Comparison of ENCODE assay signal across 1 cellular context in the genomic region with DNA sequence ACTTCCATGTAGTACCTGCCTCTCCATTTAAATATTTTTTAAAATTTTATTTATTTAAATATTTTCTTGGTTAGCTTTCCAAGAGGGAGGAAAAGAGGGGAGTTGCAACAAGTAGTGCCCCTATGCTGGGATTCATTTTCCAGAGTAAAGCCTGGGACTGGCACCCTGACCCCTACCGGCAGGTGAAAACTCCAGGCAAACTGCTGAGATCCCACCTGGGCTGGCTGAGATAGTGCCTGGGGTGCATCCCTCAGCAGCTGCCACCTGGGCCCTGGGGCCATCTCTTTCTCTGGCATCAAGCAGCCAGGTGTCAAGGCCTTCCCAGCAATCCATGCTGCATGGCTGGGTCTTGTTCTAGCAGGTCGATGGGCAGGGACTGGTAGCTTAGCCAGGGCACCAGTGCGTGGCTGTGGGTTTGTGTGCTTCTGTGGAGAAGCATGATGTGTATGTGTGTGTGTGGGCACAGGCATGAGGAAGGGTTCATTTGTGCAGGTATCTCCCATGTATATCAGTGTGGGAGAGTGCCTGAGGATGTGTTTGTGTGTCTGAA.
TF ChIP-seq lines count a peak whose summit lies in the region.

No MANE protein-coding gene starts in this region.

TF ChIP-seq in HepG2, 621 proteins besides CTCF, POLR2A, EP300 and RAD21:
- TF ChIP-seq ZBTB7B (CRISPR knock-in tag; IDR thresholded peaks at IDR 0.05) (no peak), ZNF556 (CRISPR knock-in tag; IDR thresholded peaks at IDR 0.05; ENCODE audit: borderline replicate concordance) (no peak), SATB2 (CRISPR knock-in tag; IDR thresholded peaks at IDR 0.05) (no peak), REL (CRISPR knock-in tag; conservative IDR thresholded peaks at IDR 0.05) (no peak), ZFP1 (CRISPR knock-in tag; IDR thresholded peaks at IDR 0.05) (no peak), FIP1L1 (IDR thresholded peaks at IDR 0.05; ENCODE audit: borderline replicate concordance, insufficient read depth, low read depth, low read length) (no peak), ZNF496 (CRISPR knock-in tag; IDR thresholded peaks at IDR 0.05; ENCODE audit: insufficient replicate concordance) (no peak), ISX (CRISPR knock-in tag; conservative IDR thresholded peaks at IDR 0.05) (no peak)
- TF ChIP-seq, protein P1, sequence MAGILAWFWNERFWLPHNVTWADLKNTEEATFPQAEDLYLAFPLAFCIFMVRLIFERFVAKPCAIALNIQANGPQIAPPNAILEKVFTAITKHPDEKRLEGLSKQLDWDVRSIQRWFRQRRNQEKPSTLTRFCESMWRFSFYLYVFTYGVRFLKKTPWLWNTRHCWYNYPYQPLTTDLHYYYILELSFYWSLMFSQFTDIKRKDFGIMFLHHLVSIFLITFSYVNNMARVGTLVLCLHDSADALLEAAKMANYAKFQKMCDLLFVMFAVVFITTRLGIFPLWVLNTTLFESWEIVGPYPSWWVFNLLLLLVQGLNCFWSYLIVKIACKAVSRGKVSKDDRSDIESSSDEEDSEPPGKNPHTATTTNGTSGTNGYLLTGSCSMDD (CRISPR knock-in tag; IDR thresholded peaks at IDR 0.05): no peak
- TF ChIP-seq, protein P2, sequence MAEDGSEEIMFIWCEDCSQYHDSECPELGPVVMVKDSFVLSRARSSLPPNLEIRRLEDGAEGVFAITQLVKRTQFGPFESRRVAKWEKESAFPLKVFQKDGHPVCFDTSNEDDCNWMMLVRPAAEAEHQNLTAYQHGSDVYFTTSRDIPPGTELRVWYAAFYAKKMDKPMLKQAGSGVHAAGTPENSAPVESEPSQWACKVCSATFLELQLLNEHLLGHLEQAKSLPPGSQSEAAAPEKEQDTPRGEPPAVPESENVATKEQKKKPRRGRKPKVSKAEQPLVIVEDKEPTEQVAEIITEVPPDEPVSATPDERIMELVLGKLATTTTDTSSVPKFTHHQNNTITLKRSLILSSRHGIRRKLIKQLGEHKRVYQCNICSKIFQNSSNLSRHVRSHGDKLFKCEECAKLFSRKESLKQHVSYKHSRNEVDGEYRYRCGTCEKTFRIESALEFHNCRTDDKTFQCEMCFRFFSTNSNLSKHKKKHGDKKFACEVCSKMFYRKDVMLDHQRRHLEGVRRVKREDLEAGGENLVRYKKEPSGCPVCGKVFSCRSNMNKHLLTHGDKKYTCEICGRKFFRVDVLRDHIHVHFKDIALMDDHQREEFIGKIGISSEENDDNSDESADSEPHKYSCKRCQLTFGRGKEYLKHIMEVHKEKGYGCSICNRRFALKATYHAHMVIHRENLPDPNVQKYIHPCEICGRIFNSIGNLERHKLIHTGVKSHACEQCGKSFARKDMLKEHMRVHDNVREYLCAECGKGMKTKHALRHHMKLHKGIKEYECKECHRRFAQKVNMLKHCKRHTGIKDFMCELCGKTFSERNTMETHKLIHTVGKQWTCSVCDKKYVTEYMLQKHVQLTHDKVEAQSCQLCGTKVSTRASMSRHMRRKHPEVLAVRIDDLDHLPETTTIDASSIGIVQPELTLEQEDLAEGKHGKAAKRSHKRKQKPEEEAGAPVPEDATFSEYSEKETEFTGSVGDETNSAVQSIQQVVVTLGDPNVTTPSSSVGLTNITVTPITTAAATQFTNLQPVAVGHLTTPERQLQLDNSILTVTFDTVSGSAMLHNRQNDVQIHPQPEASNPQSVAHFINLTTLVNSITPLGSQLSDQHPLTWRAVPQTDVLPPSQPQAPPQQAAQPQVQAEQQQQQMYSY (CRISPR knock-in tag; IDR thresholded peaks at IDR 0.05): no peak
- TF ChIP-seq, protein P3, sequence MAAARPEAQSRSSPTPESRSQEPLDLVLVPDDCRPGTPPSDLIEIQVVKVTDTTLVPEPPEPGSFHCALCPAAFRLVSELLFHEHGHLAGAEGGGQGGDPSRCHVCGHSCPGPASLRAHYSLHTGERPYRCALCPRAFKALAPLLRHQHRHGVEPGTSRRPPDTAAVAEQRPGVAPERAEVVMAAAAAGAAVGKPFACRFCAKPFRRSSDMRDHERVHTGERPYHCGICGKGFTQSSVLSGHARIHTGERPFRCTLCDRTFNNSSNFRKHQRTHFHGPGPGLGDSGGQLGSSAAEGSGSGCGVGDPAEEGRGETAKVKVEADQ (CRISPR knock-in tag; IDR thresholded peaks at IDR 0.05; ENCODE audit: borderline replicate concordance): no peak
- TF ChIP-seq, protein P4, sequence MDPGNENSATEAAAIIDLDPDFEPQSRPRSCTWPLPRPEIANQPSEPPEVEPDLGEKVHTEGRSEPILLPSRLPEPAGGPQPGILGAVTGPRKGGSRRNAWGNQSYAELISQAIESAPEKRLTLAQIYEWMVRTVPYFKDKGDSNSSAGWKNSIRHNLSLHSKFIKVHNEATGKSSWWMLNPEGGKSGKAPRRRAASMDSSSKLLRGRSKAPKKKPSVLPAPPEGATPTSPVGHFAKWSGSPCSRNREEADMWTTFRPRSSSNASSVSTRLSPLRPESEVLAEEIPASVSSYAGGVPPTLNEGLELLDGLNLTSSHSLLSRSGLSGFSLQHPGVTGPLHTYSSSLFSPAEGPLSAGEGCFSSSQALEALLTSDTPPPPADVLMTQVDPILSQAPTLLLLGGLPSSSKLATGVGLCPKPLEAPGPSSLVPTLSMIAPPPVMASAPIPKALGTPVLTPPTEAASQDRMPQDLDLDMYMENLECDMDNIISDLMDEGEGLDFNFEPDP (CRISPR knock-in tag; conservative IDR thresholded peaks at IDR 0.05): no peak
- TF ChIP-seq, protein P5, sequence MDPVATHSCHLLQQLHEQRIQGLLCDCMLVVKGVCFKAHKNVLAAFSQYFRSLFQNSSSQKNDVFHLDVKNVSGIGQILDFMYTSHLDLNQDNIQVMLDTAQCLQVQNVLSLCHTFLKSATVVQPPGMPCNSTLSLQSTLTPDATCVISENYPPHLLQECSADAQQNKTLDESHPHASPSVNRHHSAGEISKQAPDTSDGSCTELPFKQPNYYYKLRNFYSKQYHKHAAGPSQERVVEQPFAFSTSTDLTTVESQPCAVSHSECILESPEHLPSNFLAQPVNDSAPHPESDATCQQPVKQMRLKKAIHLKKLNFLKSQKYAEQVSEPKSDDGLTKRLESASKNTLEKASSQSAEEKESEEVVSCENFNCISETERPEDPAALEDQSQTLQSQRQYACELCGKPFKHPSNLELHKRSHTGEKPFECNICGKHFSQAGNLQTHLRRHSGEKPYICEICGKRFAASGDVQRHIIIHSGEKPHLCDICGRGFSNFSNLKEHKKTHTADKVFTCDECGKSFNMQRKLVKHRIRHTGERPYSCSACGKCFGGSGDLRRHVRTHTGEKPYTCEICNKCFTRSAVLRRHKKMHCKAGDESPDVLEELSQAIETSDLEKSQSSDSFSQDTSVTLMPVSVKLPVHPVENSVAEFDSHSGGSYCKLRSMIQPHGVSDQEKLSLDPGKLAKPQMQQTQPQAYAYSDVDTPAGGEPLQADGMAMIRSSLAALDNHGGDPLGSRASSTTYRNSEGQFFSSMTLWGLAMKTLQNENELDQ (CRISPR knock-in tag; IDR thresholded peaks at IDR 0.05; ENCODE audit: borderline replicate concordance): no peak
- TF ChIP-seq, protein P6, sequence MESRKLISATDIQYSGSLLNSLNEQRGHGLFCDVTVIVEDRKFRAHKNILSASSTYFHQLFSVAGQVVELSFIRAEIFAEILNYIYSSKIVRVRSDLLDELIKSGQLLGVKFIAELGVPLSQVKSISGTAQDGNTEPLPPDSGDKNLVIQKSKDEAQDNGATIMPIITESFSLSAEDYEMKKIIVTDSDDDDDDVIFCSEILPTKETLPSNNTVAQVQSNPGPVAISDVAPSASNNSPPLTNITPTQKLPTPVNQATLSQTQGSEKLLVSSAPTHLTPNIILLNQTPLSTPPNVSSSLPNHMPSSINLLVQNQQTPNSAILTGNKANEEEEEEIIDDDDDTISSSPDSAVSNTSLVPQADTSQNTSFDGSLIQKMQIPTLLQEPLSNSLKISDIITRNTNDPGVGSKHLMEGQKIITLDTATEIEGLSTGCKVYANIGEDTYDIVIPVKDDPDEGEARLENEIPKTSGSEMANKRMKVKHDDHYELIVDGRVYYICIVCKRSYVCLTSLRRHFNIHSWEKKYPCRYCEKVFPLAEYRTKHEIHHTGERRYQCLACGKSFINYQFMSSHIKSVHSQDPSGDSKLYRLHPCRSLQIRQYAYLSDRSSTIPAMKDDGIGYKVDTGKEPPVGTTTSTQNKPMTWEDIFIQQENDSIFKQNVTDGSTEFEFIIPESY (CRISPR knock-in tag; IDR thresholded peaks at IDR 0.05): no peak
- TF ChIP-seq, protein P7, sequence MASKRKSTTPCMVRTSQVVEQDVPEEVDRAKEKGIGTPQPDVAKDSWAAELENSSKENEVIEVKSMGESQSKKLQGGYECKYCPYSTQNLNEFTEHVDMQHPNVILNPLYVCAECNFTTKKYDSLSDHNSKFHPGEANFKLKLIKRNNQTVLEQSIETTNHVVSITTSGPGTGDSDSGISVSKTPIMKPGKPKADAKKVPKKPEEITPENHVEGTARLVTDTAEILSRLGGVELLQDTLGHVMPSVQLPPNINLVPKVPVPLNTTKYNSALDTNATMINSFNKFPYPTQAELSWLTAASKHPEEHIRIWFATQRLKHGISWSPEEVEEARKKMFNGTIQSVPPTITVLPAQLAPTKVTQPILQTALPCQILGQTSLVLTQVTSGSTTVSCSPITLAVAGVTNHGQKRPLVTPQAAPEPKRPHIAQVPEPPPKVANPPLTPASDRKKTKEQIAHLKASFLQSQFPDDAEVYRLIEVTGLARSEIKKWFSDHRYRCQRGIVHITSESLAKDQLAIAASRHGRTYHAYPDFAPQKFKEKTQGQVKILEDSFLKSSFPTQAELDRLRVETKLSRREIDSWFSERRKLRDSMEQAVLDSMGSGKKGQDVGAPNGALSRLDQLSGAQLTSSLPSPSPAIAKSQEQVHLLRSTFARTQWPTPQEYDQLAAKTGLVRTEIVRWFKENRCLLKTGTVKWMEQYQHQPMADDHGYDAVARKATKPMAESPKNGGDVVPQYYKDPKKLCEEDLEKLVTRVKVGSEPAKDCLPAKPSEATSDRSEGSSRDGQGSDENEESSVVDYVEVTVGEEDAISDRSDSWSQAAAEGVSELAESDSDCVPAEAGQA (IDR thresholded peaks at IDR 0.05; ENCODE audit: low read depth): no peak
- TF ChIP-seq, protein P7 (CRISPR knock-in tag; IDR thresholded peaks at IDR 0.05; ENCODE audit: borderline replicate concordance): no peak
- TF ChIP-seq, protein P8, sequence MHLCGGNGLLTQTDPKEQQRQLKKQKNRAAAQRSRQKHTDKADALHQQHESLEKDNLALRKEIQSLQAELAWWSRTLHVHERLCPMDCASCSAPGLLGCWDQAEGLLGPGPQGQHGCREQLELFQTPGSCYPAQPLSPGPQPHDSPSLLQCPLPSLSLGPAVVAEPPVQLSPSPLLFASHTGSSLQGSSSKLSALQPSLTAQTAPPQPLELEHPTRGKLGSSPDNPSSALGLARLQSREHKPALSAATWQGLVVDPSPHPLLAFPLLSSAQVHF (CRISPR knock-in tag; IDR thresholded peaks at IDR 0.05): no peak
TF ChIP-seq in HepG2: peak in this region for 0.
